21 cellular contexts compared by ENCODE assay signal in the genomic region with DNA sequence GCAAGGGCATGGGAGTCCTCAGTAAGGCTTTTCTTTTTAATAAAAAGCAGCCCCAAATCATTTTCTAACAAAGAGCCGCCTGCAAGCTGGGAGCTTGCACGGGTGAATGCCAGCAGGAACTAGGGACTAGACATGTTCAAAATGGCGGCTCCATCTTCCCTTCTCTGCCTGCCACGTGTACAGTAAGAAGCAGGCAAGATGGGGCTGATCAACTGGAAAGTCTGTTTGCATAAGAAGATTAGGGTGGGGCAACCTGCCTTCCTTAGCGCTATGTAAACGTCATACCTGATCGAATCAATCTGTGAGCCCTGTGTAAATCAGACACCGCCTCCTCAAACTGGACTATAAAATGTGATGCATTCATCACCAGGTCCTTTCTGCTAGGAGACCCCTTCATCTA.
A peak's percentile ranks its signal among the peaks of the same experiment; 100 is the strongest.
DNase-seq lines count a peak whose midpoint lies in the region; ATAC-seq, FAIRE-seq and TF ChIP-seq lines count a peak whose summit lies in the region.
"Had no signal": no experiment of that assay in that cellular context is flagged by ENCODE, and none has a peak within 500 bp of the region (broad histone marks: within the 10 kb centered on the region; RNA-seq: fewer than 3 reads in every experiment).

No MANE protein-coding gene starts in this region.

- no peak for FAIRE-seq in K562 (lab: Jason Lieb, UNC)
- FAIRE-seq: A549, GM12892, GM18507 had no signal

- H3K27me3 ChIP-seq in GM23338 (ENCODE audit: insufficient read depth): no peaks in the 10 kb centered on the region
- H3K27me3 ChIP-seq in K562 (ENCODE audit: control insufficient read depth in 2 of 2, insufficient read depth in 2 of 2, low read length in 2 of 2): peaks cover 4 to 10% of the 10 kb centered on the region in 2 experiments; a peak in 3 of 5 replicates
- no peaks in the 10 kb centered on the region for H3K27me3 ChIP-seq in testis
- H3K27me3 ChIP-seq: BLaER1 had no signal

- H3F3A ChIP-seq in GM23338 (replicated peaks; ENCODE audit: low read depth): no peaks in the 10 kb centered on the region

- no peak for TF ChIP-seq RAD21 in K562 (CRISPR knock-in tag; conservative IDR thresholded peaks at IDR 0.05 in 1 of 2, IDR thresholded peaks at IDR 0.05 in 1 of 2)

- H3K4me3 ChIP-seq in GM23338 (no peak overlapping the region), K562 (no peak overlapping the region), testis (no peak overlapping the region)
- H3K4me3 ChIP-seq: A549, BLaER1, GM23248 had no signal

- H3K36me3 ChIP-seq in GM23338 (ENCODE audit: insufficient read depth): no peaks in the 10 kb centered on the region
- no peaks in the 10 kb centered on the region for H3K36me3 ChIP-seq in K562 (ENCODE audit: control insufficient read depth, insufficient read depth, low read length)
- H3K36me3 ChIP-seq in testis (ENCODE audit: low read depth, missing control alignments): no peaks in the 10 kb centered on the region
- H3K36me3 ChIP-seq: BLaER1 had no signal

- no TSS peak for BruUV-seq in K562 (replicated peaks; lab: Mats Ljungman, UMichigan)

- H3K27ac ChIP-seq in GM23338 (ENCODE audit: low read depth): no peak overlapping the region
- H3K27ac ChIP-seq in K562 (ENCODE audit: extremely low read depth, low read depth, low read length): no peak overlapping the region
- H3K27ac ChIP-seq in testis: no peak overlapping the region
- H3K27ac ChIP-seq: 22Rv1, A549, BLaER1, GM23248 had no signal

- no peak overlapping the region for H3K27ac Mint-ChIP-seq in GM23338
- H3K27ac Mint-ChIP-seq: CD14-positive monocyte; CD4-positive, alpha-beta memory T cell; HFFc6 had no signal

- CTCF ChIA-PET in K562 (lab: Yijun Ruan, JAX; ENCODE audit: low intra/inter-chr PET ratio): no interaction called here

- H2AFZ ChIP-seq in GM23338 (peak overlapping the region; percentile 28; the same call in 1 of the 2 replicates), K562 (ENCODE audit: low read depth, low read length) (peak overlapping the region; percentile 79)
- H2AFZ ChIP-seq: GM23248 had no signal

- H4K20me1 ChIP-seq in GM23338 (replicated peaks; ENCODE audit: insufficient read depth): no peaks in the 10 kb centered on the region
- no peaks in the 10 kb centered on the region for H4K20me1 ChIP-seq in K562 (replicated peaks; ENCODE audit: control insufficient read depth, insufficient read depth, low read length)
- H4K20me1 ChIP-seq: BLaER1 had no signal

- H3K27me3 Mint-ChIP-seq in GM23338 (ENCODE audit: insufficient read depth, low read depth, poor library complexity): no peaks in the 10 kb centered on the region

- H3K9me2 ChIP-seq in GM23338 (ENCODE audit: insufficient read depth): no peaks in the 10 kb centered on the region; the same call in 1 of the 2 replicates

- no peaks in the 10 kb centered on the region for H3K4me1 Mint-ChIP-seq in GM23338
- H3K4me1 Mint-ChIP-seq: CD14-positive monocyte; CD4-positive, alpha-beta memory T cell had no signal

- no peak for TF ChIP-seq POLR2A in K562 (conservative IDR thresholded peaks at IDR 0.05)
- TF ChIP-seq POLR2A in testis (IDR thresholded peaks at IDR 0.05): no peak

- 6% methylated on average over 8 of the region's 8 CpGs for WGBS in K562 (ENCODE audit: insufficient coverage, low coverage, missing lambda C conversion rate)
- WGBS in testis, 2 donors: 63 to 74% methylated on average over 8 of the region's 8 CpGs

- no peak for ATAC-seq in GM23338
- no peak for ATAC-seq in K562
- no peak for ATAC-seq in HG03139 (IDR thresholded peaks at IDR 0.05; ENCODE audit: unreplicated experiment)
- ATAC-seq: A549, HCT116 had no signal

- no peak overlapping the region for H3K9ac ChIP-seq in K562 (ENCODE audit: insufficient read depth in 1 of 2, low read depth in 2 of 2, low read length in 2 of 2)
- H3K9ac ChIP-seq: BLaER1, GM23248 had no signal

- H3K9me3 Mint-ChIP-seq in GM23338: peaks cover 3% of the 10 kb centered on the region; the same call in 1 of the 3 replicates
- H3K9me3 Mint-ChIP-seq: HFFc6 had no signal

- H3K79me2 ChIP-seq in GM23338 (replicated peaks; ENCODE audit: insufficient read depth) (no peaks in the 10 kb centered on the region), K562 (ENCODE audit: control insufficient read depth, insufficient read depth, low read length) (no peaks in the 10 kb centered on the region)

- peak; percentile 35 for DNase-seq in NCI-H146 (lab: John Stamatoyannopoulos, UW)
- no peak for DNase-seq in NCI-H146 treated with DMSO at 0.1 percent for 48 hours (lab: John Stamatoyannopoulos, UW; ENCODE audit: unreplicated experiment)
- DNase-seq in GM23338 (ENCODE audit: low spot score): no peak
- DNase-seq in K562 (ENCODE audit: extremely low read depth in 1 of 4, low spot score in 3 of 4): peak in 1 of 4 experiments; percentile 4
- DNase-seq in testis: peak; percentile 34
- no peak for DNase-seq in NCI-H446 treated with DMSO at 0.1 percent for 48 hours (lab: John Stamatoyannopoulos, UW)
- DNase-seq: CD4-positive, alpha-beta memory T cell; DMS153; DMS79; GDM1; GM23248; H7; HFFc6 had no signal

- H3K9me3 ChIP-seq in K562 (replicated peaks; ENCODE audit: control insufficient read depth, insufficient read depth, low read depth, low read length): no peaks in the 10 kb centered on the region
- H3K9me3 ChIP-seq in testis: no peaks in the 10 kb centered on the region
- H3K9me3 ChIP-seq: A549, BLaER1 had no signal

- TF ChIP-seq EP300 in K562 (IDR thresholded peaks at IDR 0.05; ENCODE audit: low read length): no peak

- intact Hi-C loops in K562 (cut with micrococcal nuclease) (no loop called here), testis (cut with DNase I; ENCODE audit: low total_unique reads) (no loop called here)

- in situ Hi-C loops in K562 (cut with MboI): no loop called here

- no peak for TF ChIP-seq CTCF in GM23338 (conservative IDR thresholded peaks at IDR 0.05; ENCODE audit: low read depth in 2 of 2)
- no peak for TF ChIP-seq CTCF in K562 (IDR thresholded peaks at IDR 0.05 in 2 of 3, conservative IDR thresholded peaks at IDR 0.05 in 1 of 3; ENCODE audit: insufficient read depth in 2 of 3, low read depth in 1 of 3, low read length in 3 of 3)
- TF ChIP-seq CTCF in testis (IDR thresholded peaks at IDR 0.05): no peak

- no peaks in the 10 kb centered on the region for H3K9me1 ChIP-seq in K562 (ENCODE audit: control insufficient read depth, insufficient read depth, low read length)

- POLR2A ChIA-PET in K562 (lab: Yijun Ruan, JAX): interaction anchor here (1.1 kb wide), 1 partner anchor 12 kb away, joined by 4 read pairs; no protein-coding TSS in a partner anchor

- H3K4me3 Mint-ChIP-seq in GM23338: no peak overlapping the region
- H3K4me3 Mint-ChIP-seq: CD14-positive monocyte; CD4-positive, alpha-beta memory T cell; HFFc6 had no signal

- H3K4me1 ChIP-seq in GM23338 (ENCODE audit: insufficient read depth) (no peaks in the 10 kb centered on the region), K562 (replicated peaks in 1 of 2; ENCODE audit: control insufficient read depth in 2 of 2, insufficient read depth in 2 of 2, low read length in 2 of 2) (no peaks in the 10 kb centered on the region), testis (no peaks in the 10 kb centered on the region)
- H3K4me1 ChIP-seq: A549, BLaER1 had no signal

- H3K4me2 ChIP-seq in GM23338 (no peak overlapping the region), K562 (ENCODE audit: insufficient read depth, low read length) (no peak overlapping the region)
- H3K4me2 ChIP-seq: A549, BLaER1 had no signal

- no peaks in the 10 kb centered on the region for H3K36me3 Mint-ChIP-seq in GM23338 (ENCODE audit: low read depth)
- H3K36me3 Mint-ChIP-seq: CD14-positive monocyte; CD4-positive, alpha-beta memory T cell had no signal

TF ChIP-seq in K562, 482 proteins besides CTCF, POLR2A, EP300 and RAD21 (continues in another document):
- TF ChIP-seq ZNF41 (CRISPR knock-in tag; conservative IDR thresholded peaks at IDR 0.05): no peak
- TF ChIP-seq ARID1B (IDR thresholded peaks at IDR 0.05): no peak
- TF ChIP-seq TEAD2 (tag; IDR thresholded peaks at IDR 0.05): no peak
- no peak for TF ChIP-seq CC2D1A (IDR thresholded peaks at IDR 0.05)
- TF ChIP-seq SMAD4 (CRISPR knock-in tag; conservative IDR thresholded peaks at IDR 0.05): no peak
- no peak for TF ChIP-seq NR2C1 (IDR thresholded peaks at IDR 0.05)
- no peak for TF ChIP-seq NR2C1 (tag; IDR thresholded peaks at IDR 0.05)
- TF ChIP-seq SMAD3 (CRISPR knock-in tag; conservative IDR thresholded peaks at IDR 0.05): no peak
- TF ChIP-seq SMAD2 (IDR thresholded peaks at IDR 0.05; ENCODE audit: low read depth, low read length): no peak
- TF ChIP-seq HNRNPLL (IDR thresholded peaks at IDR 0.05; ENCODE audit: low read depth, low read length, poor library complexity, severe bottlenecking): no peak
- no peak for TF ChIP-seq HOXB6 (CRISPR knock-in tag; IDR thresholded peaks at IDR 0.05; ENCODE audit: borderline replicate concordance)
- TF ChIP-seq BMI1 (IDR thresholded peaks at IDR 0.05; ENCODE audit: low read length): no peak
- TF ChIP-seq STAT5A (IDR thresholded peaks at IDR 0.05; ENCODE audit: borderline replicate concordance, low read length): no peak
- TF ChIP-seq, protein P1, sequence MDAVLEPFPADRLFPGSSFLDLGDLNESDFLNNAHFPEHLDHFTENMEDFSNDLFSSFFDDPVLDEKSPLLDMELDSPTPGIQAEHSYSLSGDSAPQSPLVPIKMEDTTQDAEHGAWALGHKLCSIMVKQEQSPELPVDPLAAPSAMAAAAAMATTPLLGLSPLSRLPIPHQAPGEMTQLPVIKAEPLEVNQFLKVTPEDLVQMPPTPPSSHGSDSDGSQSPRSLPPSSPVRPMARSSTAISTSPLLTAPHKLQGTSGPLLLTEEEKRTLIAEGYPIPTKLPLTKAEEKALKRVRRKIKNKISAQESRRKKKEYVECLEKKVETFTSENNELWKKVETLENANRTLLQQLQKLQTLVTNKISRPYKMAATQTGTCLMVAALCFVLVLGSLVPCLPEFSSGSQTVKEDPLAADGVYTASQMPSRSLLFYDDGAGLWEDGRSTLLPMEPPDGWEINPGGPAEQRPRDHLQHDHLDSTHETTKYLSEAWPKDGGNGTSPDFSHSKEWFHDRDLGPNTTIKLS (IDR thresholded peaks at IDR 0.05; ENCODE audit: borderline replicate concordance, low read depth): peak; percentile 89; the same call in 1 of the 2 replicates
- no peak for TF ChIP-seq ZNF589 (CRISPR knock-in tag; IDR thresholded peaks at IDR 0.05; ENCODE audit: low read depth)
- peak; percentile 55; the same call in 1 of the 2 replicates for TF ChIP-seq L3MBTL2 (IDR thresholded peaks at IDR 0.05)
- no peak for TF ChIP-seq MCM7 (IDR thresholded peaks at IDR 0.05)
- TF ChIP-seq XRCC4 (IDR thresholded peaks at IDR 0.05; ENCODE audit: extremely low read depth, insufficient read depth, insufficient read length): no peak
- no peak for TF ChIP-seq MBD2 (IDR thresholded peaks at IDR 0.05; ENCODE audit: borderline replicate concordance, low read depth)
- TF ChIP-seq ZSCAN32 (CRISPR knock-in tag; IDR thresholded peaks at IDR 0.05): no peak
- no peak for TF ChIP-seq GATAD2A (IDR thresholded peaks at IDR 0.05)
- no peak for TF ChIP-seq ZNF57 (CRISPR knock-in tag; IDR thresholded peaks at IDR 0.05)

Comparison
In these comparisons a context has a peak if more than half of its experiments do, and no peak if none do; other contexts are left out.
1. DNase-seq: peak in NCI-H146 (single experiment) and testis (single experiment); none in NCI-H146 treated with DMSO at 0.1 percent for 48 hours (single experiment), GM23338 (single experiment) and NCI-H446 treated with DMSO at 0.1 percent for 48 hours (single experiment).